Comparison of ENCODE assay signal across 8 cellular contexts in the genomic region with DNA sequence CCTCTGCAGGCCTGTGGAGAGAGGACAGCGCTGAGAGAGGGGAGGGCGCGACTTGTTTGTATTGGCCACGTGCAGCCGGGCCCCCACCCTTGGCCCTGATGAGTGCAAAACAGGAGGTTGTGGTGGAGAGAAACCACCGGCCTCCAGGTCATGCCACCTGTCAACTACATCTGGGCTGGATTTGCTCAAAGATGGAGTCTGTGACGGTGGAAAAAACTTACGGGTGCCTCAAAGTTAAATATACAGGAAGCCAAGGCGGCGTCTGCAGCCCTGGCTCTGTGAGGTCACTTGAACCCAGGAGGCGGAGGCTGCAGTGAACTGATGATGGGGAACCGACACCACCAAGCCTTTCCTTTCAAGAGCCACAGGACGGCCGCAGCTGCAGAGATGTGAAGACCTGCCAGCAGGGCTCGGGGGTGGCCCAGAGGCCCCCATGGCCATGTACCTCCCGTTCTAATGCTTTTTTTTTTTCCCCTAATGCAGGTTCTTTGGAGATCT. TPM values are rescaled to one million over a fixed set of nuclear protein-coding genes. Genes with fewer than 3 reads are reported as not detected.
DNase-seq lines count a peak whose midpoint lies in the region; ATAC-seq and TF ChIP-seq lines count a peak whose summit lies in the region.

No MANE protein-coding gene starts in this region.

- peak; percentile 66 for DNase-seq in activated CD8-positive, alpha-beta memory T cell treated with anti-CD3 and anti-CD28 coated beads, Interleukin-2, amount 50 U/mL, for 48 hours
- DNase-seq in stimulated activated CD8-positive, alpha-beta memory T cell treated with anti-CD3 and anti-CD28 coated beads, Interleukin-7, amount 100 ng/mL, for 1 hour (ENCODE audit: low read depth in 2 of 2): peak; percentile 9 to 13
- DNase-seq in 8988T (no peak), NCI-H748 treated with DMSO at 0.1 percent for 48 hours (lab: John Stamatoyannopoulos, UW) (no peak), NK-92 (lab: John Stamatoyannopoulos, UW; ENCODE audit: unreplicated experiment) (no peak), lower leg skin (ENCODE audit: low spot score in 2 of 2) (no peak)

- ATAC-seq in GM19397 (IDR thresholded peaks at IDR 0.05; ENCODE audit: unreplicated experiment) (peak; percentile 83), HG03196 (IDR thresholded peaks at IDR 0.05; ENCODE audit: unreplicated experiment) (peak; percentile 85)

- 80 to 85% methylated on average over 16 of the region's 16 CpGs for WGBS in lower leg skin, 2 donors

- TF ChIP-seq CTCF in lower leg skin (IDR thresholded peaks at IDR 0.05): no peak

- H3K4me3 ChIP-seq in lower leg skin (ENCODE audit: low read depth, poor library complexity, severe bottlenecking): no peak overlapping the region

- TF ChIP-seq POLR2A in lower leg skin (IDR thresholded peaks at IDR 0.05): no peak

- intact Hi-C loops in lower leg skin (cut with DNase I; ENCODE audit: low total_unique reads): no loop called here

RNA-seq across cellular contexts. Expression of gene C16orf74, which starts 15.6 kb away (rescaled TPM):
- total RNA-seq in lower leg skin: 10 to 100 TPM in 1 of 4 donors, 1 to 10 TPM in 3; 5.4 to 13.0 (median 7.9) TPM

RNA-seq across cellular contexts. Expression of gene GINS2, which starts 46.5 kb away (rescaled TPM):
- under 1 TPM in 3 of 4 donors, not detected in 1; 0.38 to 0.98 (median 0.91) TPM for total RNA-seq in lower leg skin

Comparison
In these comparisons a context has a peak if more than half of its experiments do, and no peak if none do; other contexts are left out.
1. DNase-seq: peak in activated CD8-positive, alpha-beta memory T cell treated with anti-CD3 and anti-CD28 coated beads, Interleukin-2, amount 50 U/mL, for 48 hours (single experiment) and stimulated activated CD8-positive, alpha-beta memory T cell treated with anti-CD3 and anti-CD28 coated beads, Interleukin-7, amount 100 ng/mL, for 1 hour (2 of 2); none in 8988T (single experiment), NCI-H748 treated with DMSO at 0.1 percent for 48 hours (single experiment), NK-92 (single experiment) and lower leg skin (0 of 2).